ENCODE assay signal across 19 cellular contexts in the genomic region with DNA sequence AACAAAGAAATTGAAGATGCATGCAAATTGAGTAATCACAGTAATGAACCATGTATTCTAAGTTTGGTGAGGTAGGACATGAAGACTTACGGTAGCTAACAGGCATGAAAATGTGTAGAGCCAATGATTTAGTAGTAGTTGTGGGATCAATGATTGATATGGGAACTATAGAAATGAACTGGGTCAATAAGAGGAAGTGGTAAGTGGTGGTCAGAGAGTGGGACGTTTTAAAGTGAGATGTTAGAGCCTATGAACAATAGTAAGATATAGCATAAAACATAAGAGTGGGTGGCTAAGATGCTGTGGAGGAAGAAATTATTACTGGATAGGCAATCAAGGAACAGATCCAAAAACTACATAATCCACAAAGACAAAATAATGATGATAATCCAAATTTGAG.
"Had no signal": no experiment of that assay in that cellular context is flagged by ENCODE, and none has a peak within 500 bp of the region (broad histone marks: within the 10 kb centered on the region; RNA-seq: fewer than 3 reads in every experiment).

No MANE protein-coding gene starts in this region.

- H3K4me1 Mint-ChIP-seq: naive thymus-derived CD4-positive, alpha-beta T cell; nephron progenitor cell had no signal

- H3K4me3 Mint-ChIP-seq: naive thymus-derived CD4-positive, alpha-beta T cell; nephron progenitor cell had no signal

- ATAC-seq: esophagus mucosa; gastrocnemius medialis; heart right ventricle; naive thymus-derived CD4-positive, alpha-beta T cell; psoas muscle; right lobe of liver; upper lobe of right lung had no signal

- DNase-seq: cortex of kidney; dorsolateral prefrontal cortex; effector CD8-positive, alpha-beta T cell; gastrocnemius medialis; heart right ventricle; hypothalamus; kidney glomerular epithelial cell; mesendoderm; naive thymus-derived CD4-positive, alpha-beta T cell; nephron progenitor cell; psoas muscle; retina; right lobe of liver; stimulated activated CD4-positive, alpha-beta T cell treated with anti-CD3 and anti-CD28 coated beads, Interleukin-1b, Interleukin-23, amount 100 ng/mL, for 48 hours; stimulated activated CD4-positive, alpha-beta T cell treated with anti-CD3 and anti-CD28 coated beads, Interleukin-4, amount 100 ng/mL, for 24 hours; stimulated activated naive CD4-positive, alpha-beta T cell treated with Interleukin-2 at 50 U/mL for 16 hours; testis; upper lobe of right lung had no signal

- H3K27ac Mint-ChIP-seq: naive thymus-derived CD4-positive, alpha-beta T cell; nephron progenitor cell had no signal
